In the genomic region with DNA sequence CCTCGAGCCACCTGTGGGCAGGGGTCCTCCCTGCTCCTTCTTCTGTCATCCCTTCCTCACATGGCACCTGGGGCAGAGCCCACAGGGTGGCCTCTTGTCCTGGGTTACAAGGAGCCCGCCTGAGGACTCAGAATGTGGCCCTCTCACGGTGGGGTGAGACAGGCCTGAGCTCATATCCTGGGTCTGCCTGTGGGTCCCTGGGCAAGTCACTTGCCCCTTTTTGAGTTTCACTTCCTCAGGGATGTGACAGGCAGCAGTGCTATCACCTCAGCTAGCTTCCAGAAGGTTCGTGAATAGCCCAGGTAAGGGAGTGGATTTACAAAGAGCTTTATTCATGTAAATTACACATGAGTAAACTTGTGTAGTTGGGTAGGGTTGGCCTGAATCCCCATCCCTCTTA, we compare ENCODE assay signal across 20 cellular contexts. TPM values are rescaled to one million over a fixed set of nuclear protein-coding genes. Genes with fewer than 3 reads are reported as not detected.
DNase-seq lines count a peak whose midpoint lies in the region; ATAC-seq, FAIRE-seq and TF ChIP-seq lines count a peak whose summit lies in the region.
"Had no signal": no experiment of that assay in that cellular context is flagged by ENCODE, and none has a peak within 500 bp of the region (broad histone marks: within the 10 kb centered on the region; RNA-seq: fewer than 3 reads in every experiment).

No MANE protein-coding gene starts in this region.

- H3K9me3 ChIP-seq in OCI-LY3 (ENCODE audit: insufficient read depth, low read length) (no peaks in the 10 kb centered on the region), osteoblast (ENCODE audit: low read depth, low read length) (no peaks in the 10 kb centered on the region)

- H4K20me1 ChIP-seq in OCI-LY3 (ENCODE audit: insufficient read depth, low read length): no peaks in the 10 kb centered on the region
- no peaks in the 10 kb centered on the region for H4K20me1 ChIP-seq in osteoblast (ENCODE audit: insufficient read depth, low read length)

- H3K79me2 ChIP-seq in OCI-LY3 (ENCODE audit: low read length): no peaks in the 10 kb centered on the region
- no peaks in the 10 kb centered on the region for H3K79me2 ChIP-seq in osteoblast (ENCODE audit: insufficient read depth, low read length)

- H3K4me2 ChIP-seq in OCI-LY3 (ENCODE audit: low read length) (peak overlapping the region; percentile 7; the same call in 1 of the 2 replicates), osteoblast (ENCODE audit: insufficient read depth, low read length) (no peak overlapping the region)

- DNase-seq in GM12892 (ENCODE audit: insufficient read length) (peak; percentile 48), osteoblast (ENCODE audit: insufficient read length, low spot score, missing footprints) (peak; percentile 57), kidney tubule cell (ENCODE audit: low spot score) (no peak), NCI-H226 (no peak), Right ventricle myocardium inferior (ENCODE audit: missing footprints) (no peak)
- DNase-seq: ACHN; CD4-positive, alpha-beta T cell; DND-41; GDM1; H9; Kasumi-1; NCI-H146; NCI-H345; NCI-H526 treated with DMSO at 0.1 percent for 48 hours; NK-92 treated with Interleukin-12 subunit alpha and Interleukin-12 subunit beta, amount 100 ng/mL, for 24 hours; SIG-M5; T-helper 2 cell had no signal

- FAIRE-seq in GM12892 (lab: Jason Lieb, UNC): peak; percentile 58

- H3K4me1 ChIP-seq in OCI-LY3 (ENCODE audit: low read length) (peaks cover 10% of the 10 kb centered on the region), osteoblast (ENCODE audit: insufficient read depth, low read length) (no peaks in the 10 kb centered on the region)

- H3K27ac ChIP-seq in OCI-LY3 (ENCODE audit: low read length) (0 out of 2 replicates have a peak overlapping the region, but pooled peaks have one; percentile 1), osteoblast (ENCODE audit: low read depth, low read length) (no peak overlapping the region)

- intact Hi-C loops in Right ventricle myocardium inferior (cut with DNase I): no loop called here

- H3K36me3 ChIP-seq in OCI-LY3 (replicated peaks; ENCODE audit: low read depth, low read length): no peaks in the 10 kb centered on the region
- H3K36me3 ChIP-seq in osteoblast (ENCODE audit: insufficient read depth, low read length): peaks cover 2% of the 10 kb centered on the region

- ATAC-seq in GM21423 (IDR thresholded peaks at IDR 0.05; ENCODE audit: unreplicated experiment) (peak; percentile 49), Right ventricle myocardium inferior (no peak)
- ATAC-seq: Panc1 had no signal

- H3K9ac ChIP-seq in OCI-LY3 (ENCODE audit: low read length): no peak overlapping the region

- no peak overlapping the region for H2AFZ ChIP-seq in OCI-LY3 (ENCODE audit: low read depth, low read length)
- no peak overlapping the region for H2AFZ ChIP-seq in osteoblast (ENCODE audit: low read length)

- no peak overlapping the region for H3K4me3 ChIP-seq in OCI-LY3 (ENCODE audit: low read length)
- H3K4me3 ChIP-seq in osteoblast (ENCODE audit: insufficient read depth, low read length): no peak overlapping the region

- no peak for TF ChIP-seq POLR2A in GM12892 (IDR thresholded peaks at IDR 0.05; ENCODE audit: low read depth, low read length)

- H3K27me3 ChIP-seq in OCI-LY3 (ENCODE audit: low read depth, low read length) (no peaks in the 10 kb centered on the region), osteoblast (ENCODE audit: insufficient read depth, low read length) (no peaks in the 10 kb centered on the region)

- TF ChIP-seq CTCF in OCI-LY3 (IDR thresholded peaks at IDR 0.05; ENCODE audit: low read depth, low read length) (no peak), osteoblast (IDR thresholded peaks at IDR 0.05; ENCODE audit: extremely low read depth, low read depth, low read length) (no peak)

RNA-seq across cellular contexts. Expression of a gene that starts 33.5 kb away (rescaled TPM):
- polyA plus RNA-seq in GM12892 (2012; ENCODE audit: missing spikeins): not detected
- total RNA-seq in osteoblast: under 0.01 TPM in 1 of 2 replicates, not detected in the other
- not detected for total RNA-seq in Right ventricle myocardium inferior

RNA-seq across cellular contexts. Expression of a gene that starts 54.1 kb away (rescaled TPM):
- polyA plus RNA-seq in GM12892 (2012; ENCODE audit: missing spikeins): 1.2 TPM
- total RNA-seq in osteoblast (88.7 and 114 TPM in 2 replicates), Right ventricle myocardium inferior (55.0 TPM)

Comparison
In these comparisons a context has a peak if more than half of its experiments do, and no peak if none do; other contexts are left out.
1. DNase-seq: peak in GM12892 (single experiment) and osteoblast (single experiment); none in kidney tubule cell (single experiment), NCI-H226 (single experiment) and Right ventricle myocardium inferior (single experiment).